ENCODE assay signal across 12 cellular contexts in genomic region chr15:60799885-60800728, GRCh38.
DNase-seq lines count a peak whose midpoint lies in the region; ATAC-seq, FAIRE-seq and TF ChIP-seq lines count a peak whose summit lies in the region.
"Had no signal": no experiment of that assay in that cellular context is flagged by ENCODE, and none has a peak within 500 bp of the region (broad histone marks: within the 10 kb centered on the region; RNA-seq: fewer than 3 reads in every experiment).

No MANE protein-coding gene starts in this region.

- peak overlapping the region; percentile 39 for H3K4me3 Mint-ChIP-seq in activated T-cell treated with anti-CD3 and anti-CD28 coated beads, Interleukin-2, amount 50 U/mL, for 24 hours
- peak overlapping the region; percentile 41 for H3K4me3 Mint-ChIP-seq in activated naive CD4-positive, alpha-beta T cell treated with anti-CD3 and anti-CD28 coated beads for 36 hours
- H3K4me3 Mint-ChIP-seq in stimulated activated naive CD8-positive, alpha-beta T cell treated with anti-CD3 and anti-CD28 coated beads, Interleukin-15, amount 100 ng/mL, for 72 hours, result peak overlapping the region; percentile 70 to 72

- no peaks in the 10 kb centered on the region for H3K9me3 ChIP-seq in kidney (ENCODE audit: control insufficient read depth in 1 of 2, low read length in 2 of 2)
- H3K9me3 ChIP-seq: stomach had no signal

- TF ChIP-seq CTCF in kidney (IDR thresholded peaks at IDR 0.05; ENCODE audit: borderline replicate concordance, extremely low read depth, insufficient read depth), result no peak

- H3K27ac Mint-ChIP-seq in activated T-cell treated with anti-CD3 and anti-CD28 coated beads, Interleukin-2, amount 50 U/mL, for 24 hours, result peak overlapping the region; percentile 96
- peak overlapping the region; percentile 98 for H3K27ac Mint-ChIP-seq in activated naive CD4-positive, alpha-beta T cell treated with anti-CD3 and anti-CD28 coated beads for 36 hours
- H3K27ac Mint-ChIP-seq in stimulated activated naive CD8-positive, alpha-beta T cell treated with anti-CD3 and anti-CD28 coated beads, Interleukin-15, amount 100 ng/mL, for 72 hours, result peak overlapping the region; percentile 72 to 77

- H3K9me3 Mint-ChIP-seq in activated T-cell treated with anti-CD3 and anti-CD28 coated beads, Interleukin-2, amount 50 U/mL, for 24 hours, result peaks cover 6% of the 10 kb centered on the region
- H3K9me3 Mint-ChIP-seq in activated naive CD4-positive, alpha-beta T cell treated with anti-CD3 and anti-CD28 coated beads for 36 hours, result peaks cover 6% of the 10 kb centered on the region
- peaks cover 0 to 7% of the 10 kb centered on the region in 2 donors for H3K9me3 Mint-ChIP-seq in stimulated activated naive CD8-positive, alpha-beta T cell treated with anti-CD3 and anti-CD28 coated beads, Interleukin-15, amount 100 ng/mL, for 72 hours

- H3K4me1 ChIP-seq in kidney (ENCODE audit: control insufficient read depth in 1 of 2, insufficient read depth in 1 of 2, low read depth in 1 of 2, low read length in 2 of 2), result peaks cover 3 to 8% of the 10 kb centered on the region in 2 donors

- ATAC-seq in stimulated activated naive CD8-positive, alpha-beta T cell treated with anti-CD3 and anti-CD28 coated beads, Interleukin-15, amount 100 ng/mL, for 72 hours, result peak; percentile 76
- no peak for ATAC-seq in left colon
- ATAC-seq: esophagus mucosa had no signal

- intact Hi-C loops in activated naive CD4-positive, alpha-beta T cell treated with anti-CD3 and anti-CD28 coated beads for 36 hours (cut with micrococcal nuclease), result loop anchor here (1.0 to 10.0 kb wide), 13 partner anchors 7 to 1265 kb away; partner anchors contain the start of genes C2CD4A and VPS13C
- intact Hi-C loops in left colon (cut with DNase I, micrococcal nuclease), result no loop called here
- intact Hi-C loops in kidney (cut with DNase I), result no loop called here

- CTCF ChIA-PET in activated naive CD4-positive, alpha-beta T cell treated with anti-CD3 and anti-CD28 coated beads for 36 hours (lab: Charles Lee), result interaction anchor here (1.3 to 2.4 kb wide), 3 partner anchors 25 to 148 kb away, joined by 3 to 18 read pairs (median 6); no protein-coding TSS in a partner anchor

- no peak for FAIRE-seq in kidney (lab: Jason Lieb, UNC)

- H3K9ac ChIP-seq in kidney (ENCODE audit: low read length in 2 of 2), result no peak overlapping the region

- peak; percentile 60 for DNase-seq in activated T-cell treated with anti-CD3 and anti-CD28 coated beads, Interleukin-2, amount 50 U/mL, for 24 hours
- DNase-seq in activated T-cell treated with anti-CD3 and anti-CD28 coated beads for 4 hours, result no peak
- peak; percentile 71 for DNase-seq in activated naive CD4-positive, alpha-beta T cell treated with anti-CD3 and anti-CD28 coated beads for 36 hours
- peak; percentile 71 for DNase-seq in iris pigment epithelial cell (ENCODE audit: low read depth)
- peak; percentile 38 to 48 for DNase-seq in stimulated activated naive CD8-positive, alpha-beta T cell treated with anti-CD3 and anti-CD28 coated beads, Interleukin-15, amount 100 ng/mL, for 72 hours
- no peak for DNase-seq in NCI-H1092 (lab: John Stamatoyannopoulos, UW)
- DNase-seq in left colon, result no peak
- DNase-seq in kidney, result no peak
- DNase-seq: amniotic stem cell, NCI-H524, stomach had no signal

- peaks cover 2% of the 10 kb centered on the region for H3K36me3 Mint-ChIP-seq in activated T-cell treated with anti-CD3 and anti-CD28 coated beads, Interleukin-2, amount 50 U/mL, for 24 hours (ENCODE audit: low read depth)
- peaks cover 10% of the 10 kb centered on the region for H3K36me3 Mint-ChIP-seq in activated naive CD4-positive, alpha-beta T cell treated with anti-CD3 and anti-CD28 coated beads for 36 hours (ENCODE audit: low read depth)

- H3K36me3 ChIP-seq in kidney (ENCODE audit: control insufficient read depth in 1 of 2, insufficient read depth in 2 of 2, low read length in 2 of 2), result no peaks in the 10 kb centered on the region
- H3K36me3 ChIP-seq: stomach had no signal

- H3K27ac ChIP-seq in kidney (ENCODE audit: low read depth in 2 of 2, low read length in 2 of 2), result no peak overlapping the region

- H3K4me1 Mint-ChIP-seq in activated T-cell treated with anti-CD3 and anti-CD28 coated beads, Interleukin-2, amount 50 U/mL, for 24 hours (ENCODE audit: low read depth), result peaks cover 82% of the 10 kb centered on the region
- peaks cover 77% of the 10 kb centered on the region for H3K4me1 Mint-ChIP-seq in activated naive CD4-positive, alpha-beta T cell treated with anti-CD3 and anti-CD28 coated beads for 36 hours (ENCODE audit: low read depth)
- peaks cover 79% of the 10 kb centered on the region for H3K4me1 Mint-ChIP-seq in stimulated activated naive CD8-positive, alpha-beta T cell treated with anti-CD3 and anti-CD28 coated beads, Interleukin-15, amount 100 ng/mL, for 72 hours

- no peak overlapping the region for H3K4me3 ChIP-seq in kidney (ENCODE audit: low read length in 2 of 2)
- H3K4me3 ChIP-seq: stomach had no signal

- no peaks in the 10 kb centered on the region for H3K27me3 Mint-ChIP-seq in activated T-cell treated with anti-CD3 and anti-CD28 coated beads, Interleukin-2, amount 50 U/mL, for 24 hours
- no peaks in the 10 kb centered on the region for H3K27me3 Mint-ChIP-seq in activated naive CD4-positive, alpha-beta T cell treated with anti-CD3 and anti-CD28 coated beads for 36 hours (ENCODE audit: low read depth)
- no peaks in the 10 kb centered on the region for H3K27me3 Mint-ChIP-seq in stimulated activated naive CD8-positive, alpha-beta T cell treated with anti-CD3 and anti-CD28 coated beads, Interleukin-15, amount 100 ng/mL, for 72 hours

Comparison
In these comparisons a context has a peak if more than half of its experiments do, and no peak if none do; other contexts are left out.
1. DNase-seq: peak in activated T-cell treated with anti-CD3 and anti-CD28 coated beads, Interleukin-2, amount 50 U/mL, for 24 hours (single experiment), activated naive CD4-positive, alpha-beta T cell treated with anti-CD3 and anti-CD28 coated beads for 36 hours (single experiment), iris pigment epithelial cell (single experiment) and stimulated activated naive CD8-positive, alpha-beta T cell treated with anti-CD3 and anti-CD28 coated beads, Interleukin-15, amount 100 ng/mL, for 72 hours (2 of 2); none in activated T-cell treated with anti-CD3 and anti-CD28 coated beads for 4 hours (single experiment), NCI-H1092 (single experiment), left colon (0 of 2) and kidney (single experiment).
2. Peak in every context shown above with its lines, with median percentiles within 50 percentile points of each other: H3K27ac Mint-ChIP-seq and H3K4me3 Mint-ChIP-seq.